In genomic region chr21:38072489-38072888, GRCh38 we compare ENCODE assay signal across 29 cellular contexts.
"Had no signal": no experiment of that assay in that cellular context is flagged by ENCODE, and none has a peak within 500 bp of the region (broad histone marks: within the 10 kb centered on the region; RNA-seq: fewer than 3 reads in every experiment).

No MANE protein-coding gene starts in this region.

- H3K4me3 Mint-ChIP-seq: stimulated activated effector memory CD8-positive, alpha-beta T cell treated with anti-CD3 and anti-CD28 coated beads, Interleukin-12 subunit alpha, Interleukin-12 subunit beta, amount 100 ng/mL, for 72 hours; stimulated activated memory B cell treated with anti-CD40 and anti-IgM and Interleukin-4, amounts not matched to agents 10 μg/mL and 1 μg/mL and 100 μg/mL, for 72 hours; stimulated activated naive B cell treated with anti-CD40 and anti-IgM and Interleukin-4, amounts not matched to agents 10 μg/mL and 1 μg/mL and 100 μg/mL, for 72 hours; stimulated activated naive CD8-positive, alpha-beta T cell treated with anti-CD3 and anti-CD28 coated beads, Interleukin-15, amount 100 ng/mL, for 72 hours; stimulated activated naive CD8-positive, alpha-beta T cell treated with anti-CD3 and anti-CD28 coated beads, Interleukin-15, Interleukin-2, amounts not matched to agents 100 ng/mL and 50 ng/mL, for 24 hours; type B pancreatic cell had no signal

- H3K27ac Mint-ChIP-seq: stimulated activated effector memory CD8-positive, alpha-beta T cell treated with anti-CD3 and anti-CD28 coated beads, Interleukin-12 subunit alpha, Interleukin-12 subunit beta, amount 100 ng/mL, for 72 hours; stimulated activated memory B cell treated with anti-CD40 and anti-IgM and Interleukin-4, amounts not matched to agents 10 μg/mL and 1 μg/mL and 100 μg/mL, for 72 hours; stimulated activated naive B cell treated with anti-CD40 and anti-IgM and Interleukin-4, amounts not matched to agents 10 μg/mL and 1 μg/mL and 100 μg/mL, for 72 hours; stimulated activated naive CD8-positive, alpha-beta T cell treated with anti-CD3 and anti-CD28 coated beads, Interleukin-15, Interleukin-2, amounts not matched to agents 100 ng/mL and 50 ng/mL, for 24 hours; type B pancreatic cell had no signal

- H3K27me3 Mint-ChIP-seq: stimulated activated memory B cell treated with anti-CD40 and anti-IgM and Interleukin-4, amounts not matched to agents 10 μg/mL and 1 μg/mL and 100 μg/mL, for 72 hours had no signal

- ATAC-seq: stimulated activated effector memory CD8-positive, alpha-beta T cell treated with anti-CD3 and anti-CD28 coated beads, Interleukin-12 subunit alpha, Interleukin-12 subunit beta, amount 100 ng/mL, for 72 hours; stimulated activated memory B cell treated with anti-CD40 and anti-IgM and Interleukin-4, amounts not matched to agents 10 μg/mL and 1 μg/mL and 100 μg/mL, for 72 hours; stimulated activated naive B cell treated with anti-CD40 and anti-IgM and Interleukin-4, amounts not matched to agents 10 μg/mL and 1 μg/mL and 100 μg/mL, for 72 hours; stimulated activated naive CD8-positive, alpha-beta T cell treated with anti-CD3 and anti-CD28 coated beads, Interleukin-15, amount 100 ng/mL, for 72 hours; stimulated activated naive CD8-positive, alpha-beta T cell treated with anti-CD3 and anti-CD28 coated beads, Interleukin-15, Interleukin-2, amounts not matched to agents 100 U/mL and 50 U/mL, for 24 hours; upper lobe of right lung had no signal

- H3K4me1 ChIP-seq: stomach, suprapubic skin, testis, thyroid gland, tibial nerve, transverse colon, upper lobe of left lung, upper lobe of right lung, uterus, vagina had no signal

- H3K27me3 ChIP-seq: testis, thyroid gland, tibial nerve, upper lobe of left lung, uterus, vagina had no signal

- H3K27ac ChIP-seq: stomach, suprapubic skin, testis, thoracic aorta, thyroid gland, tibial artery, tibial nerve, transverse colon, upper lobe of left lung, upper lobe of right lung, uterus, vagina had no signal

- H3K36me3 ChIP-seq: stomach, suprapubic skin, thoracic aorta, thyroid gland, tibial artery, tibial nerve, transverse colon, upper lobe of left lung, upper lobe of right lung, uterus, vagina had no signal

- H3K4me3 ChIP-seq: stomach, suprapubic skin, testis, thoracic aorta, thyroid gland, tibial artery, tibial nerve, transverse colon, upper lobe of left lung, upper lobe of right lung, uterus, vagina had no signal

- H3K9me3 Mint-ChIP-seq: type B pancreatic cell had no signal

- H3K4me1 Mint-ChIP-seq: stimulated activated effector memory CD8-positive, alpha-beta T cell treated with anti-CD3 and anti-CD28 coated beads, Interleukin-12 subunit alpha, Interleukin-12 subunit beta, amount 100 ng/mL, for 72 hours; stimulated activated memory B cell treated with anti-CD40 and anti-IgM and Interleukin-4, amounts not matched to agents 10 μg/mL and 1 μg/mL and 100 μg/mL, for 72 hours; stimulated activated naive B cell treated with anti-CD40 and anti-IgM and Interleukin-4, amounts not matched to agents 10 μg/mL and 1 μg/mL and 100 μg/mL, for 72 hours; stimulated activated naive CD8-positive, alpha-beta T cell treated with anti-CD3 and anti-CD28 coated beads, Interleukin-15, amount 100 ng/mL, for 72 hours had no signal

- H3K9me3 ChIP-seq: suprapubic skin, testis, thoracic aorta, thyroid gland, transverse colon, upper lobe of left lung, upper lobe of right lung, uterus, vagina had no signal

- H3K36me3 Mint-ChIP-seq: stimulated activated effector memory CD8-positive, alpha-beta T cell treated with anti-CD3 and anti-CD28 coated beads, Interleukin-12 subunit alpha, Interleukin-12 subunit beta, amount 100 ng/mL, for 72 hours; stimulated activated memory B cell treated with anti-CD40 and anti-IgM and Interleukin-4, amounts not matched to agents 10 μg/mL and 1 μg/mL and 100 μg/mL, for 72 hours; stimulated activated naive B cell treated with anti-CD40 and anti-IgM and Interleukin-4, amounts not matched to agents 10 μg/mL and 1 μg/mL and 100 μg/mL, for 72 hours; type B pancreatic cell had no signal

- FAIRE-seq: urothelium cell line had no signal

- DNase-seq: stimulated activated CD4-positive, alpha-beta T cell treated with anti-CD3 and anti-CD28 coated beads, Interleukin-2, amount 100 ng/mL, for 48 hours; stimulated activated CD4-positive, alpha-beta T cell treated with anti-CD3 and anti-CD28 coated beads, Interleukin-4, amount 100 ng/mL, for 1 hour; stimulated activated CD4-positive, alpha-beta T cell treated with anti-CD3 and anti-CD28 coated beads, Interleukin-4, amount 100 ng/mL, for 24 hours; stimulated activated CD4-positive, alpha-beta T cell treated with anti-CD3 and anti-CD28 coated beads, Interleukin-4, amount 100 ng/mL, for 4 hours; stimulated activated CD8-positive, alpha-beta memory T cell treated with anti-CD3 and anti-CD28 coated beads, Interleukin-4, amount 100 ng/mL, for 48 hours; stimulated activated naive B cell treated with anti-CD40 and anti-IgM and Interleukin-4, amounts not matched to agents 10 μg/mL and 1 μg/mL and 100 μg/mL, for 72 hours; stimulated activated naive CD4-positive, alpha-beta T cell; stimulated activated naive CD4-positive, alpha-beta T cell treated with Interleukin-2 at 50 U/mL for 16 hours; stimulated activated naive CD8-positive, alpha-beta T cell treated with anti-CD3 and anti-CD28 coated beads, Interleukin-15, amount 100 ng/mL, for 72 hours; stimulated activated naive CD8-positive, alpha-beta T cell treated with anti-CD3 and anti-CD28 coated beads, Interleukin-15, Interleukin-2, amounts not matched to agents 100 U/mL and 50 U/mL, for 24 hours; stomach; substantia nigra; testis; thyroid gland; tibial artery; transverse colon; trophoblast cell; upper lobe of left lung; upper lobe of right lung; uterus had no signal
